30 cellular contexts compared by ENCODE assay signal in genomic region chr2:236341066-236341465, GRCh38.
A peak's percentile ranks its signal among the peaks of the same experiment; 100 is the strongest.
DNase-seq lines count a peak whose midpoint lies in the region; ATAC-seq, FAIRE-seq and TF ChIP-seq lines count a peak whose summit lies in the region.
"Had no signal": no experiment of that assay in that cellular context is flagged by ENCODE, and none has a peak within 500 bp of the region (broad histone marks: within the 10 kb centered on the region; RNA-seq: fewer than 3 reads in every experiment).

No MANE protein-coding gene starts in this region.

- CTCF ChIA-PET in Caco-2 (lab: Charles Lee): no interaction called here

- peaks cover 0 to 55% (median 15%) of the 10 kb centered on the region in 12 donors for H3K4me1 ChIP-seq in heart left ventricle
- H3K4me1 ChIP-seq in astrocyte (ENCODE audit: insufficient read depth, low read length): no peaks in the 10 kb centered on the region
- H3K4me1 ChIP-seq in Caco-2: no peaks in the 10 kb centered on the region
- H3K4me1 ChIP-seq: BE2C, SJCRH30 had no signal

- H3K4me1 Mint-ChIP-seq in astrocyte (ENCODE audit: low read depth, unreplicated experiment) (peaks cover 8% of the 10 kb centered on the region), Caco-2 (ENCODE audit: low read depth, unreplicated experiment) (peaks cover 4% of the 10 kb centered on the region)
- H3K4me1 Mint-ChIP-seq: CD14-positive monocyte; CD8-positive, alpha-beta memory T cell had no signal

- H3K27me3 ChIP-seq in heart left ventricle: no peaks in the 10 kb centered on the region
- H3K27me3 ChIP-seq in astrocyte (ENCODE audit: insufficient read depth, low read length): peaks cover 2% of the 10 kb centered on the region
- H3K27me3 ChIP-seq in Caco-2 (replicated peaks; ENCODE audit: control insufficient read depth, insufficient read depth, low read length): no peaks in the 10 kb centered on the region
- H3K27me3 ChIP-seq: SJCRH30 had no signal

- intact Hi-C loops in heart left ventricle (cut with DNase I) (loop anchor here in 3 of 10 donors (5.0 to 10.0 kb wide), 3 partner anchors 174 to 226 kb away; partner anchors contain the start of gene ACKR3 (in 2 of the 3)), left cardiac atrium (cut with DNase I) (no loop called here), Caco-2 (cut with micrococcal nuclease; ENCODE audit: unreplicated experiment) (no loop called here)

- no peak overlapping the region for H3K9ac ChIP-seq in astrocyte (ENCODE audit: low read length)
- H3K9ac ChIP-seq: GM23248 had no signal

- H3K27ac Mint-ChIP-seq in astrocyte (ENCODE audit: unreplicated experiment) (no peak overlapping the region), Caco-2 (ENCODE audit: unreplicated experiment) (no peak overlapping the region)
- H3K27ac Mint-ChIP-seq: CD14-positive monocyte; CD8-positive, alpha-beta memory T cell; IgD-negative memory B cell had no signal

- H4K20me1 ChIP-seq in astrocyte (ENCODE audit: insufficient read depth, low read length): no peaks in the 10 kb centered on the region

- TF ChIP-seq CTCF in heart left ventricle (IDR thresholded peaks at IDR 0.05) (no peak), astrocyte (IDR thresholded peaks at IDR 0.05; ENCODE audit: insufficient read depth, low read depth, low read length) (no peak), GM13977 (IDR thresholded peaks at IDR 0.05; ENCODE audit: extremely low read depth, insufficient read depth, missing control alignments) (no peak), Caco-2 (IDR thresholded peaks at IDR 0.05; ENCODE audit: insufficient read depth in 1 of 2, low read depth in 1 of 2, low read length in 1 of 2, severe bottlenecking in 1 of 2, unreplicated experiment in 1 of 2) (no peak)

- 91 to 96% (median 94%) methylated on average over 14 of the region's 14 CpGs for WGBS in heart left ventricle, 4 donors

- POLR2A ChIA-PET in Caco-2 (lab: Charles Lee): no interaction called here

- H3K9me3 ChIP-seq in heart left ventricle (no peaks in the 10 kb centered on the region), astrocyte (ENCODE audit: insufficient read depth, low read depth, low read length) (no peaks in the 10 kb centered on the region), Caco-2 (no peaks in the 10 kb centered on the region)
- H3K9me3 ChIP-seq: BE2C, SJCRH30 had no signal

- in situ Hi-C loops in GM13977 (cut with MboI; ENCODE audit: low pct_unique_long_range_greater_than_20kb, low sequenced_read_pairs, unreplicated experiment): loop anchor here (10.0 kb wide), 1 partner anchor 734 kb away; no protein-coding TSS in a partner anchor

- no peak overlapping the region for H2AFZ ChIP-seq in astrocyte (ENCODE audit: low read depth, low read length)
- H2AFZ ChIP-seq: GM23248 had no signal

- H3K27ac ChIP-seq in heart left ventricle (peak overlapping the region in 7 of 12 donors; percentile 42 to 73 (median 51)), astrocyte (ENCODE audit: low read depth, low read length) (no peak overlapping the region), substantia nigra (ENCODE audit: low read depth, low read length, poor library complexity, severe bottlenecking) (peak overlapping the region; percentile 18)
- H3K27ac ChIP-seq: 22Rv1, GM23248, HL-60, SJCRH30 had no signal

- BruUV-seq in Caco-2 (replicated peaks; lab: Mats Ljungman, UMichigan): no TSS peak

- ATAC-seq in heart left ventricle: no peak
- no peak for ATAC-seq in left cardiac atrium
- no peak for ATAC-seq in GM19397 (IDR thresholded peaks at IDR 0.05; ENCODE audit: unreplicated experiment)
- ATAC-seq: PC-3 had no signal

- H3K36me3 Mint-ChIP-seq in astrocyte (ENCODE audit: low read depth, unreplicated experiment) (peaks cover 4% of the 10 kb centered on the region), Caco-2 (ENCODE audit: insufficient read depth, unreplicated experiment) (no peaks in the 10 kb centered on the region)
- H3K36me3 Mint-ChIP-seq: CD14-positive monocyte; CD8-positive, alpha-beta memory T cell had no signal

- H3K27me3 Mint-ChIP-seq in astrocyte (ENCODE audit: low read depth, unreplicated experiment) (peaks cover 25% of the 10 kb centered on the region), Caco-2 (ENCODE audit: insufficient read depth, unreplicated experiment) (no peaks in the 10 kb centered on the region)

- no peaks in the 10 kb centered on the region for H3K36me3 ChIP-seq in heart left ventricle
- H3K36me3 ChIP-seq in astrocyte (ENCODE audit: insufficient read depth, low read length): no peaks in the 10 kb centered on the region
- no peaks in the 10 kb centered on the region for H3K36me3 ChIP-seq in Caco-2 (ENCODE audit: control insufficient read depth, insufficient read depth, low read length)
- H3K36me3 ChIP-seq: BE2C, SJCRH30 had no signal

- H3K4me3 ChIP-seq in heart left ventricle (no peak overlapping the region), astrocyte (ENCODE audit: insufficient read depth, low read depth, low read length) (no peak overlapping the region), Caco-2 (ENCODE audit: low read depth, low read length) (no peak overlapping the region)
- H3K4me3 ChIP-seq: GM23248, SJCRH30 had no signal

- peaks cover 6% of the 10 kb centered on the region for H3K9me3 Mint-ChIP-seq in astrocyte (ENCODE audit: unreplicated experiment)
- H3K9me3 Mint-ChIP-seq in Caco-2 (ENCODE audit: unreplicated experiment): no peaks in the 10 kb centered on the region
- H3K9me3 Mint-ChIP-seq: CD8-positive, alpha-beta memory T cell had no signal

- H3K79me2 ChIP-seq in astrocyte (ENCODE audit: insufficient read depth, low read length): no peaks in the 10 kb centered on the region

- H3K4me2 ChIP-seq in astrocyte (ENCODE audit: low read length): no peak overlapping the region

- H3K4me3 Mint-ChIP-seq in astrocyte (ENCODE audit: unreplicated experiment) (no peak overlapping the region), Caco-2 (ENCODE audit: unreplicated experiment) (no peak overlapping the region)
- H3K4me3 Mint-ChIP-seq: CD14-positive monocyte; CD8-positive, alpha-beta memory T cell; IgD-negative memory B cell had no signal

- DNase-seq in heart left ventricle (no peak), left cardiac atrium (no peak), astrocyte (ENCODE audit: low read depth) (peak; percentile 35), left kidney (ENCODE audit: low read depth, low spot score) (peak; percentile 78), substantia nigra (lab: John Stamatoyannopoulos, UW) (no peak), GM13977 (ENCODE audit: low spot score) (no peak), Caco-2 (no peak)
- DNase-seq: BE2C; Calu3; CD8-positive, alpha-beta memory T cell; DMS79 treated with DMSO at 0.1 percent for 48 hours; GF-D8; GM23248; HCEC 1CT; NCI-H1048; NCI-H1417; NCI-H1694; NCI-H2029 treated with DMSO at 0.1 percent for 48 hours; NCI-H446 treated with DMSO at 0.1 percent for 48 hours; NCI-H526; NCI-H82; NK-92 treated with Interleukin-12 subunit alpha and Interleukin-12 subunit beta, amount 100 ng/mL, for 24 hours; PC-3 had no signal

- TF ChIP-seq POLR2A in heart left ventricle (IDR thresholded peaks at IDR 0.05): no peak

- no peak for FAIRE-seq in astrocyte (lab: Jason Lieb, UNC)
- FAIRE-seq: GM12892 had no signal

Comparison
In these comparisons a context has a peak if more than half of its experiments do, and no peak if none do; other contexts are left out.
1. DNase-seq: peak in astrocyte (single experiment) and left kidney (single experiment); none in heart left ventricle (0 of 5), left cardiac atrium (single experiment), substantia nigra (0 of 49), GM13977 (single experiment) and Caco-2 (0 of 2).